Comparison of ENCODE assay signal across 8 cellular contexts in genomic region chr15:60326824-60327654, GRCh38.
DNase-seq lines count a peak whose midpoint lies in the region; ATAC-seq and TF ChIP-seq lines count a peak whose summit lies in the region.

No MANE protein-coding gene starts in this region.

- H3K27me3 ChIP-seq in mammary epithelial cell (ENCODE audit: insufficient read depth, low read length), result no peaks in the 10 kb centered on the region
- H3K27me3 ChIP-seq in right lobe of liver, result peaks cover 4 to 5% of the 10 kb centered on the region in 2 donors

- peak; percentile 32 for DNase-seq in DMS79 (lab: John Stamatoyannopoulos, UW)
- DNase-seq in HT-29 (ENCODE audit: low spot score), result peak; percentile 91
- DNase-seq in OCI-LY7 (ENCODE audit: low spot score), result peak; percentile 51
- peak; percentile 48 for DNase-seq in mammary epithelial cell
- no peak for DNase-seq in right lobe of liver

- no peak overlapping the region for H2AFZ ChIP-seq in OCI-LY7 (ENCODE audit: low read length)
- H2AFZ ChIP-seq in mammary epithelial cell (ENCODE audit: low read depth, low read length), result no peak overlapping the region

- WGBS in mammary epithelial cell (ENCODE audit: low coverage, missing lambda C conversion rate), result 19% methylated on average over 5 of the region's 5 CpGs
- WGBS in right lobe of liver (ENCODE audit: insufficient coverage, low coverage, low lambda C conversion rate, missing lambda C conversion rate), result 11% methylated on average over 5 of the region's 5 CpGs

- in situ Hi-C loops in mammary epithelial cell (cut with MboI; ENCODE audit: low sequenced_read_pairs in 2 of 2), result loop anchor here in 1 of 2 donors (5.0 kb wide), 2 partner anchors 410 to 600 kb away; no protein-coding TSS in a partner anchor

- H3K9ac ChIP-seq in mammary epithelial cell (ENCODE audit: insufficient read depth, low read length), result no peak overlapping the region

- POLR2A ChIA-PET in OCI-LY7 (lab: Charles Lee), result no interaction called here

- H3K36me3 ChIP-seq in OCI-LY7 (ENCODE audit: insufficient read depth, low read length) (no peaks in the 10 kb centered on the region), mammary epithelial cell (ENCODE audit: insufficient read depth, low read length) (no peaks in the 10 kb centered on the region), right lobe of liver (no peaks in the 10 kb centered on the region)

- dilution Hi-C loops in mammary epithelial cell (cut with HindIII; ENCODE audit: low sequenced_read_pairs), result no loop called here

- H4K20me1 ChIP-seq in OCI-LY7 (ENCODE audit: insufficient read depth, low read length) (no peaks in the 10 kb centered on the region), mammary epithelial cell (ENCODE audit: insufficient read depth, low read length) (no peaks in the 10 kb centered on the region)

- no peaks in the 10 kb centered on the region for H3K9me2 ChIP-seq in OCI-LY7 (ENCODE audit: insufficient read depth, low read length)

- no peak for TF ChIP-seq POLR2A in right lobe of liver (IDR thresholded peaks at IDR 0.05)

- H3K27ac ChIP-seq in OCI-LY7 (ENCODE audit: low read depth, low read length, poor library complexity, severe bottlenecking) (no peak overlapping the region), mammary epithelial cell (ENCODE audit: insufficient read depth, low read depth, low read length) (no peak overlapping the region), right lobe of liver (no peak overlapping the region)

- H3K4me3 ChIP-seq in OCI-LY7 (ENCODE audit: low read depth, low read length, poor library complexity, severe bottlenecking) (no peak overlapping the region), mammary epithelial cell (replicated peaks in 1 of 3; ENCODE audit: insufficient read depth in 1 of 3, low read depth in 2 of 3, low read length in 3 of 3) (no peak overlapping the region), right lobe of liver (no peak overlapping the region)

- no peak overlapping the region for H3K4me2 ChIP-seq in OCI-LY7 (ENCODE audit: low read length)
- H3K4me2 ChIP-seq in mammary epithelial cell (ENCODE audit: insufficient read depth, low read depth, low read length), result no peak overlapping the region

- CTCF ChIA-PET in OCI-LY7 (lab: Charles Lee; ENCODE audit: unreplicated experiment) (interaction anchor here (1.0 kb wide), 1 partner anchor 30 kb away, joined by 3 read pairs; no protein-coding TSS in a partner anchor), mammary epithelial cell (lab: Charles Lee; ENCODE audit: low non-redundant PET) (interaction anchor here (0.6 to 1.1 kb wide), 8 partner anchors 24 to 637 kb away, joined by 3 to 4 read pairs (median 3); no protein-coding TSS in a partner anchor)

- H3K9me3 ChIP-seq in OCI-LY7 (ENCODE audit: low read length) (no peaks in the 10 kb centered on the region), mammary epithelial cell (replicated peaks; ENCODE audit: insufficient read depth, low read length) (no peaks in the 10 kb centered on the region), right lobe of liver (no peaks in the 10 kb centered on the region)

- intact Hi-C loops in OCI-LY7 (cut with micrococcal nuclease; ENCODE audit: unreplicated experiment), result loop anchor here (5.0 to 10.0 kb wide), 3 partner anchors 410 to 795 kb away; no protein-coding TSS in a partner anchor
- intact Hi-C loops in mammary epithelial cell (cut with micrococcal nuclease), result loop anchor here (1.0 to 5.0 kb wide), 10 partner anchors 41 to 636 kb away; no protein-coding TSS in a partner anchor
- intact Hi-C loops in right lobe of liver (cut with DNase I), result no loop called here

- BruUV-seq in OCI-LY7 (replicated peaks; lab: Mats Ljungman, UMichigan) (no TSS peak), mammary epithelial cell (replicated peaks; lab: Mats Ljungman, UMichigan) (no TSS peak)

- H3K4me1 ChIP-seq in OCI-LY7 (ENCODE audit: insufficient read depth, low read length, poor library complexity, severe bottlenecking) (no peaks in the 10 kb centered on the region), mammary epithelial cell (ENCODE audit: insufficient read depth, low read length) (peaks cover 3% of the 10 kb centered on the region), right lobe of liver (no peaks in the 10 kb centered on the region)

- TF ChIP-seq CTCF in OCI-LY7 (conservative IDR thresholded peaks at IDR 0.05; ENCODE audit: low read length) (peak; percentile 95), mammary epithelial cell (conservative IDR thresholded peaks at IDR 0.05 in 1 of 2, IDR thresholded peaks at IDR 0.05 in 1 of 2; ENCODE audit: extremely low read depth in 1 of 2, insufficient read depth in 1 of 2, low read depth in 1 of 2, low read length in 2 of 2) (peak; percentile 82 to 91), right lobe of liver (IDR thresholded peaks at IDR 0.05) (peak; percentile 77 to 84 (median 80))

- H3K79me2 ChIP-seq in OCI-LY7 (ENCODE audit: insufficient read depth, low read depth, low read length) (no peaks in the 10 kb centered on the region), mammary epithelial cell (ENCODE audit: insufficient read depth, low read length) (no peaks in the 10 kb centered on the region)

- ATAC-seq in right lobe of liver (peak; percentile 57 to 88 (median 80)), GM19467 (IDR thresholded peaks at IDR 0.05; ENCODE audit: unreplicated experiment) (no peak), HG03342 (IDR thresholded peaks at IDR 0.05; ENCODE audit: unreplicated experiment) (no peak), GM21737 (IDR thresholded peaks at IDR 0.05; ENCODE audit: unreplicated experiment) (no peak)

Comparison
In these comparisons a context has a peak if more than half of its experiments do, and no peak if none do; other contexts are left out.
1. DNase-seq: peak in DMS79 (single experiment), HT-29 (single experiment), OCI-LY7 (single experiment) and mammary epithelial cell (single experiment); none in right lobe of liver (0 of 3).
2. ATAC-seq: peak in right lobe of liver (4 of 4); none in GM19467 (single experiment), HG03342 (single experiment) and GM21737 (single experiment).
3. intact Hi-C loops: an anchor here in OCI-LY7 (5.0 to 10.0 kb wide) and mammary epithelial cell (1.0 to 5.0 kb wide); none called in right lobe of liver.
4. Peak in every context shown above with its lines, with median percentiles within 50 percentile points of each other: CTCF ChIP-seq.